ENCODE assay signal across 8 cellular contexts in genomic region chr2:44167908-44168683, GRCh38. TPM values are rescaled to one million over a fixed set of nuclear protein-coding genes. Genes with fewer than 3 reads are reported as not detected.
DNase-seq lines count a peak whose midpoint lies in the region; ATAC-seq and TF ChIP-seq lines count a peak whose summit lies in the region.

No MANE protein-coding gene starts in this region.

- peak overlapping the region; percentile 55 to 69 for H3K9ac ChIP-seq in duodenal mucosa (ENCODE audit: low read depth in 1 of 2, low read length in 2 of 2)

- POLR2A ChIA-PET in CD4-positive, alpha-beta T cell (lab: Charles Lee): interaction anchor here (0.6 to 5.6 kb wide), 19 partner anchors 8 to 1806 kb away, joined by 3 to 111 read pairs (median 4); partner anchors contain the start of genes CAMKMT, LRPPRC, PREPL and THADA
- POLR2A ChIA-PET in activated CD8-positive, alpha-beta T cell treated with anti-CD3 and anti-CD28 coated beads for 36 hours (lab: Charles Lee): interaction anchor here (0.5 to 4.5 kb wide), 4 partner anchors 14 to 194 kb away, joined by 3 to 21 read pairs (median 7); partner anchors contain the start of genes CAMKMT and PREPL

- no peaks in the 10 kb centered on the region for H3K9me3 ChIP-seq in CD4-positive, alpha-beta T cell (ENCODE audit: control insufficient read depth, low read length)
- H3K9me3 ChIP-seq in duodenal mucosa (ENCODE audit: control insufficient read depth in 1 of 2, low read length in 2 of 2) (no peaks in the 10 kb centered on the region), right lobe of liver (no peaks in the 10 kb centered on the region)

- H3K4me3 Mint-ChIP-seq in CD4-positive, alpha-beta T cell: peak overlapping the region; percentile 99
- H3K4me3 Mint-ChIP-seq in activated CD8-positive, alpha-beta T cell treated with anti-CD3 and anti-CD28 coated beads for 36 hours: peak overlapping the region; percentile 89

- no peaks in the 10 kb centered on the region for H3K27me3 ChIP-seq in CD4-positive, alpha-beta T cell (ENCODE audit: control insufficient read depth, insufficient read depth, low read length)
- no peaks in the 10 kb centered on the region for H3K27me3 ChIP-seq in duodenal mucosa (ENCODE audit: control insufficient read depth in 1 of 2, insufficient read depth in 2 of 2, low read length in 2 of 2)
- no peaks in the 10 kb centered on the region for H3K27me3 ChIP-seq in right lobe of liver

- peak overlapping the region; percentile 98 for H3K27ac ChIP-seq in CD4-positive, alpha-beta T cell (ENCODE audit: low read depth, low read length)
- H3K27ac ChIP-seq in duodenal mucosa (ENCODE audit: low read depth, low read length) (peak overlapping the region; percentile 90), right lobe of liver (peak overlapping the region; percentile 93 to 95 (median 93))

- no peaks in the 10 kb centered on the region for H3K27me3 Mint-ChIP-seq in CD4-positive, alpha-beta T cell
- no peaks in the 10 kb centered on the region for H3K27me3 Mint-ChIP-seq in activated CD8-positive, alpha-beta T cell treated with anti-CD3 and anti-CD28 coated beads for 36 hours

- under 1% methylated on average over 45 of the region's 46 CpGs for WGBS in right lobe of liver (ENCODE audit: insufficient coverage, low coverage, low lambda C conversion rate, missing lambda C conversion rate)

- peak; percentile 91 to 99 (median 94) for DNase-seq in CD4-positive, alpha-beta T cell
- DNase-seq in HK-2 (ENCODE audit: unreplicated experiment) (peak; percentile 99), NCI-H82 treated with DMSO at 0.1 percent for 48 hours (lab: John Stamatoyannopoulos, UW; ENCODE audit: unreplicated experiment) (peak; percentile 100), right lobe of liver (peak; percentile 98 to 100 (median 99))
- peak; percentile 100 for DNase-seq in activated CD8-positive, alpha-beta T cell treated with anti-CD3 and anti-CD28 coated beads for 36 hours
- DNase-seq in stimulated activated CD4-positive, alpha-beta T cell treated with anti-CD3 and anti-CD28 coated beads, Interleukin-4, amount 100 ng/mL, for 24 hours: peak; percentile 98

- no peaks in the 10 kb centered on the region for H3K36me3 ChIP-seq in duodenal mucosa (ENCODE audit: control insufficient read depth in 1 of 2, insufficient read depth in 2 of 2, low read length in 2 of 2)
- no peaks in the 10 kb centered on the region for H3K36me3 ChIP-seq in right lobe of liver

- TF ChIP-seq CTCF in CD4-positive, alpha-beta T cell (IDR thresholded peaks at IDR 0.05): no peak
- TF ChIP-seq CTCF in activated CD8-positive, alpha-beta T cell treated with anti-CD3 and anti-CD28 coated beads for 36 hours (IDR thresholded peaks at IDR 0.05): no peak
- no peak for TF ChIP-seq CTCF in right lobe of liver (IDR thresholded peaks at IDR 0.05)

- H3K9me3 Mint-ChIP-seq in CD4-positive, alpha-beta T cell: no peaks in the 10 kb centered on the region
- H3K9me3 Mint-ChIP-seq in activated CD8-positive, alpha-beta T cell treated with anti-CD3 and anti-CD28 coated beads for 36 hours: peaks cover 4% of the 10 kb centered on the region

- peak overlapping the region; percentile 99 for H3K27ac Mint-ChIP-seq in CD4-positive, alpha-beta T cell
- peak overlapping the region; percentile 99 for H3K27ac Mint-ChIP-seq in activated CD8-positive, alpha-beta T cell treated with anti-CD3 and anti-CD28 coated beads for 36 hours

- ATAC-seq in CD4-positive, alpha-beta T cell (ENCODE audit: poor library complexity): peak; percentile 78
- ATAC-seq in GM19455 (IDR thresholded peaks at IDR 0.05; ENCODE audit: unreplicated experiment): peak; percentile 87
- ATAC-seq in activated CD8-positive, alpha-beta T cell treated with anti-CD3 and anti-CD28 coated beads for 36 hours: peak; percentile 80
- peak; percentile 81 to 91 (median 84) for ATAC-seq in right lobe of liver

- CTCF ChIA-PET in CD4-positive, alpha-beta T cell (lab: Charles Lee): interaction anchor here (0.9 to 1.4 kb wide), 3 partner anchors 10 to 185 kb away, joined by 3 read pairs; no protein-coding TSS in a partner anchor
- CTCF ChIA-PET in activated CD8-positive, alpha-beta T cell treated with anti-CD3 and anti-CD28 coated beads for 36 hours (lab: Charles Lee): interaction anchor here (1.0 to 2.4 kb wide), 2 partner anchors 74 to 124 kb away, joined by 4 to 7 read pairs; no protein-coding TSS in a partner anchor

- H3K4me1 ChIP-seq in duodenal mucosa (ENCODE audit: control insufficient read depth in 1 of 2, insufficient read depth in 2 of 2, low read length in 2 of 2): peaks cover 15 to 18% of the 10 kb centered on the region in 2 donors
- peaks cover 0 to 18% (median 6%) of the 10 kb centered on the region in 4 donors for H3K4me1 ChIP-seq in right lobe of liver

- H3K4me3 ChIP-seq in duodenal mucosa (ENCODE audit: low read depth in 1 of 2, low read length in 2 of 2) (peak overlapping the region; percentile 62 to 67), right lobe of liver (peak overlapping the region; percentile 44 to 52 (median 48))

- peak; percentile 51 for TF ChIP-seq POLR2A in right lobe of liver (IDR thresholded peaks at IDR 0.05)

- peaks cover 26% of the 10 kb centered on the region for H3K36me3 Mint-ChIP-seq in CD4-positive, alpha-beta T cell (ENCODE audit: low read depth)
- H3K36me3 Mint-ChIP-seq in activated CD8-positive, alpha-beta T cell treated with anti-CD3 and anti-CD28 coated beads for 36 hours (ENCODE audit: low read depth): peaks cover 19% of the 10 kb centered on the region

- peaks cover 36% of the 10 kb centered on the region for H3K4me1 Mint-ChIP-seq in CD4-positive, alpha-beta T cell (ENCODE audit: low read depth)
- peaks cover 27% of the 10 kb centered on the region for H3K4me1 Mint-ChIP-seq in activated CD8-positive, alpha-beta T cell treated with anti-CD3 and anti-CD28 coated beads for 36 hours (ENCODE audit: low read depth)

- intact Hi-C loops in CD4-positive, alpha-beta T cell (cut with DNase I, micrococcal nuclease): loop anchor here (1.0 to 5.0 kb wide), 9 partner anchors 15 to 194 kb away; partner anchors contain the start of genes CAMKMT (in 2 of the 2), PREPL (in 2 of the 2) and LRPPRC (in 1 of the 2)
- intact Hi-C loops in activated CD8-positive, alpha-beta T cell treated with anti-CD3 and anti-CD28 coated beads for 36 hours (cut with micrococcal nuclease): loop anchor here (5.0 kb wide), 1 partner anchor 194 kb away; the partner anchor contains the start of genes CAMKMT and PREPL
- intact Hi-C loops in right lobe of liver (cut with DNase I): no loop called here

RNA-seq across cellular contexts. Expression of gene PPM1B, which starts 0.6 kb away (rescaled TPM):
- total RNA-seq in CD4-positive, alpha-beta T cell: 10 to 100 TPM; 87.3 to 89.6 TPM
- 10 to 100 TPM; 37.1 to 40.7 TPM for total RNA-seq in activated CD8-positive, alpha-beta T cell treated with anti-CD3 and anti-CD28 coated beads for 36 hours
- 10 to 100 TPM; 20.4 to 43.3 (median 27.8) TPM for total RNA-seq in right lobe of liver

Comparison
In these comparisons a context has a peak if more than half of its experiments do, and no peak if none do; other contexts are left out.
1. Peak in every context shown above with its lines: DNase-seq, ATAC-seq, H3K4me3 ChIP-seq and H3K27ac ChIP-seq.
2. intact Hi-C loops: an anchor here in CD4-positive, alpha-beta T cell (1.0 to 5.0 kb wide) and activated CD8-positive, alpha-beta T cell treated with anti-CD3 and anti-CD28 coated beads for 36 hours (5.0 kb wide); none called in right lobe of liver.